In the genomic region with DNA sequence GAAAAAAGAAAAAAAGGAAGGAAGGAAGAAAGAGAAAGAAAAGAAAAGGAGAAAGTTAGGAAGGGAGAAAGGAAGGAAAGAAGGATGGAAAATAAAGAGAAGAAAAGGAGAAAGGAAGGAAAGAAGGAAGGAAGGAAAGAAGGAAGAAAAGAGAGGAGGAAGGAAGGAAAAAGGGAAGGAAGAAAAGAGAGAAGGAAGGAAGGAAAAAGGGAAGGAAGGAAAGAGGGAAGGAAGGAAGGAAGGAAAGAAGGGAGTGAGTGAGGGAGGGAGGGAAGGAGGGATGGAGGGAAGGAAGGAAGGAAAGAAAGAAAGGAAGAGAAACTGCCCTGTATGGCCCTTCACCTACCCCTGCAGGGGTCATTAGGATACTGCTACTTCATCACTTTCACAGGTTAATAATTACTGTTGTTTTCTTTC, we compare ENCODE assay signal across 3 cellular contexts.
TF ChIP-seq lines count a peak whose summit lies in the region.

No MANE protein-coding gene starts in this region.

TF ChIP-seq in HEK293, 187 proteins besides CTCF, POLR2A, EP300 and RAD21 (continued from another document):
- TF ChIP-seq, protein P1, sequence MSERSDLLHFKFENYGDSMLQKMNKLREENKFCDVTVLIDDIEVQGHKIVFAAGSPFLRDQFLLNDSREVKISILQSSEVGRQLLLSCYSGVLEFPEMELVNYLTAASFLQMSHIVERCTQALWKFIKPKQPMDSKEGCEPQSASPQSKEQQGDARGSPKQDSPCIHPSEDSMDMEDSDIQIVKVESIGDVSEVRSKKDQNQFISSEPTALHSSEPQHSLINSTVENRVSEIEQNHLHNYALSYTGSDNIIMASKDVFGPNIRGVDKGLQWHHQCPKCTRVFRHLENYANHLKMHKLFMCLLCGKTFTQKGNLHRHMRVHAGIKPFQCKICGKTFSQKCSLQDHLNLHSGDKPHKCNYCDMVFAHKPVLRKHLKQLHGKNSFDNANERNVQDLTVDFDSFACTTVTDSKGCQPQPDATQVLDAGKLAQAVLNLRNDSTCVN (tag by site-specific recombination; optimal IDR thresholded peaks at IDR 0.05), result no peak
- peak; percentile 99 for TF ChIP-seq ZNF366 (tag by site-specific recombination; conservative IDR thresholded peaks at IDR 0.05)

TF ChIP-seq in K562, 482 proteins besides CTCF, POLR2A, EP300 and RAD21 (continued from another document and continues in another):
- peak; percentile 23 for TF ChIP-seq ASH1L (IDR thresholded peaks at IDR 0.05; ENCODE audit: borderline replicate concordance, low read depth, partially characterized antibody)
- TF ChIP-seq TAF9B (IDR thresholded peaks at IDR 0.05; ENCODE audit: partially characterized antibody), result peak; percentile 16
- TF ChIP-seq HLTF (IDR thresholded peaks at IDR 0.05), result peak; percentile 45; the same call in 1 of the 2 replicates
- TF ChIP-seq, protein P2, sequence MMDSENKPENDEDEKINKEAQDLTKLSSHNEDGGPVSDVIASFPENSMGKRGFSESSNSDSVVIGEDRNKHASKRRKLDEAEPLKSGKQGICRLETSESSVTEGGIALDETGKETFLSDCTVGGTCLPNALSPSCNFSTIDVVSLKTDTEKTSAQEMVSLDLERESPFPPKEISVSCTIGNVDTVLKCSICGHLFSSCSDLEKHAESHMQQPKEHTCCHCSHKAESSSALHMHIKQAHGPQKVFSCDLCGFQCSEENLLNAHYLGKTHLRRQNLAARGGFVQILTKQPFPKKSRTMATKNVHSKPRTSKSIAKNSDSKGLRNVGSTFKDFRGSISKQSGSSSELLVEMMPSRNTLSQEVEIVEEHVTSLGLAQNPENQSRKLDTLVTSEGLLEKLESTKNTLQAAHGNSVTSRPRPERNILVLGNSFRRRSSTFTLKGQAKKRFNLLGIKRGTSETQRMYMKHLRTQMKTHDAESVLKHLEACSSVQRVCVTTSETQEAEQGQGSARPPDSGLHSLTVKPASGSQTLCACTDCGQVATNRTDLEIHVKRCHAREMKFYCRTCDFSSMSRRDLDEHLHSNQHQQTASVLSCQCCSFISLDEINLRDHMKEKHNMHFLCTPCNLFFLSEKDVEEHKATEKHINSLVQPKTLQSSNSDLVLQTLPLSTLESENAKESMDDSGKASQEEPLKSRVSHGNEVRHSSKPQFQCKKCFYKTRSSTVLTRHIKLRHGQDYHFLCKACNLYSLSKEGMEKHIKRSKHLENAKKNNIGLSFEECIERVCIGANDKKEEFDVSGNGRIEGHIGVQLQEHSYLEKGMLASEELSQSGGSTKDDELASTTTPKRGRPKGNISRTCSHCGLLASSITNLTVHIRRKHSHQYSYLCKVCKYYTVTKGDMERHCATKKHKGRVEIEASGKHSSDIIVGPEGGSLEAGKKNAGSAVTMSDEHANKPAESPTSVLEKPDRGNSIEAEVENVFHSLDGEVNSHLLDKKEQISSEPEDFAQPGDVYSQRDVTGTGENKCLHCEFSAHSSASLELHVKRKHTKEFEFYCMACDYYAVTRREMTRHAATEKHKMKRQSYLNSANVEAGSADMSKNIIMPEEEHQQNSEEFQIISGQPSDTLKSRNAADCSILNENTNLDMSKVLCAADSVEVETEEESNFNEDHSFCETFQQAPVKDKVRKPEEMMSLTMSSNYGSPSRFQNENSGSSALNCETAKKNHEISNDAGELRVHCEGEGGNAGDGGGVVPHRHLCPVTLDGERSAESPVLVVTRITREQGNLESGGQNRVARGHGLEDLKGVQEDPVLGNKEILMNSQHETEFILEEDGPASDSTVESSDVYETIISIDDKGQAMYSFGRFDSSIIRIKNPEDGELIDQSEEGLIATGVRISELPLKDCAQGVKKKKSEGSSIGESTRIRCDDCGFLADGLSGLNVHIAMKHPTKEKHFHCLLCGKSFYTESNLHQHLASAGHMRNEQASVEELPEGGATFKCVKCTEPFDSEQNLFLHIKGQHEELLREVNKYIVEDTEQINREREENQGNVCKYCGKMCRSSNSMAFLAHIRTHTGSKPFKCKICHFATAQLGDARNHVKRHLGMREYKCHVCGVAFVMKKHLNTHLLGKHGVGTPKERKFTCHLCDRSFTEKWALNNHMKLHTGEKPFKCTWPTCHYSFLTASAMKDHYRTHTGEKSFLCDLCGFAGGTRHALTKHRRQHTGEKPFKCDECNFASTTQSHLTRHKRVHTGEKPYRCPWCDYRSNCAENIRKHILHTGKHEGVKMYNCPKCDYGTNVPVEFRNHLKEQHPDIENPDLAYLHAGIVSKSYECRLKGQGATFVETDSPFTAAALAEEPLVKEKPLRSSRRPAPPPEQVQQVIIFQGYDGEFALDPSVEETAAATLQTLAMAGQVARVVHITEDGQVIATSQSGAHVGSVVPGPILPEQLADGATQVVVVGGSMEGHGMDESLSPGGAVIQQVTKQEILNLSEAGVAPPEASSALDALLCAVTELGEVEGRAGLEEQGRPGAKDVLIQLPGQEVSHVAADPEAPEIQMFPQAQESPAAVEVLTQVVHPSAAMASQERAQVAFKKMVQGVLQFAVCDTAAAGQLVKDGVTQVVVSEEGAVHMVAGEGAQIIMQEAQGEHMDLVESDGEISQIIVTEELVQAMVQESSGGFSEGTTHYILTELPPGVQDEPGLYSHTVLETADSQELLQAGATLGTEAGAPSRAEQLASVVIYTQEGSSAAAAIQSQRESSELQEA (IDR thresholded peaks at IDR 0.05; ENCODE audit: low read depth), result 0 out of 2 replicates have a peak, but pooled peaks have one; percentile 37
- peak; percentile 75 for TF ChIP-seq PCBP2 (IDR thresholded peaks at IDR 0.05; ENCODE audit: low read depth, low read length, poor library complexity, severe bottlenecking)
- TF ChIP-seq THRAP3 (IDR thresholded peaks at IDR 0.05; ENCODE audit: borderline replicate concordance), result 0 out of 2 replicates have a peak, but pooled peaks have one; percentile 52
- TF ChIP-seq MTA1 (IDR thresholded peaks at IDR 0.05; ENCODE audit: borderline replicate concordance), result peak; percentile 77
- 0 out of 2 replicates have a peak, but pooled peaks have one; percentile 14 for TF ChIP-seq NCOR1 (IDR thresholded peaks at IDR 0.05)
- TF ChIP-seq ELF4 (CRISPR knock-in tag; IDR thresholded peaks at IDR 0.05), result peak; percentile 53; the same call in 1 of the 2 replicates
- no peak for TF ChIP-seq HIVEP1 (CRISPR knock-in tag; IDR thresholded peaks at IDR 0.05)
- TF ChIP-seq, protein P3, sequence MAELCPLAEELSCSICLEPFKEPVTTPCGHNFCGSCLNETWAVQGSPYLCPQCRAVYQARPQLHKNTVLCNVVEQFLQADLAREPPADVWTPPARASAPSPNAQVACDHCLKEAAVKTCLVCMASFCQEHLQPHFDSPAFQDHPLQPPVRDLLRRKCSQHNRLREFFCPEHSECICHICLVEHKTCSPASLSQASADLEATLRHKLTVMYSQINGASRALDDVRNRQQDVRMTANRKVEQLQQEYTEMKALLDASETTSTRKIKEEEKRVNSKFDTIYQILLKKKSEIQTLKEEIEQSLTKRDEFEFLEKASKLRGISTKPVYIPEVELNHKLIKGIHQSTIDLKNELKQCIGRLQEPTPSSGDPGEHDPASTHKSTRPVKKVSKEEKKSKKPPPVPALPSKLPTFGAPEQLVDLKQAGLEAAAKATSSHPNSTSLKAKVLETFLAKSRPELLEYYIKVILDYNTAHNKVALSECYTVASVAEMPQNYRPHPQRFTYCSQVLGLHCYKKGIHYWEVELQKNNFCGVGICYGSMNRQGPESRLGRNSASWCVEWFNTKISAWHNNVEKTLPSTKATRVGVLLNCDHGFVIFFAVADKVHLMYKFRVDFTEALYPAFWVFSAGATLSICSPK (IDR thresholded peaks at IDR 0.05; ENCODE audit: borderline replicate concordance), result 0 out of 2 replicates have a peak, but pooled peaks have one; percentile 78
- no peak for TF ChIP-seq SRSF9 (IDR thresholded peaks at IDR 0.05; ENCODE audit: borderline replicate concordance, low read depth, low read length)
- TF ChIP-seq MCM3 (IDR thresholded peaks at IDR 0.05), result peak; percentile 11; the same call in 1 of the 2 replicates
- no peak for TF ChIP-seq KLF1 (tag; IDR thresholded peaks at IDR 0.05)
- peak; percentile 64 for TF ChIP-seq U2AF1 (optimal IDR thresholded peaks at IDR 0.05; ENCODE audit: low read depth, low read length)

TF ChIP-seq in HepG2, 621 proteins besides CTCF, POLR2A, EP300 and RAD21 (continued from another document and continues in another):
- TF ChIP-seq IKZF1 (IDR thresholded peaks at IDR 0.05) (0 out of 2 replicates have a peak, but pooled peaks have one; percentile 11), MXD4 (CRISPR knock-in tag; IDR thresholded peaks at IDR 0.05) (no peak), MBD4 (IDR thresholded peaks at IDR 0.05; ENCODE audit: borderline replicate concordance, low read length) (no peak), ZNF850 (CRISPR knock-in tag; conservative IDR thresholded peaks at IDR 0.05) (no peak), ZNF30 (CRISPR knock-in tag; IDR thresholded peaks at IDR 0.05) (no peak), THYN1 (CRISPR knock-in tag; IDR thresholded peaks at IDR 0.05; ENCODE audit: borderline replicate concordance, low read depth) (no peak), ZNF20 (CRISPR knock-in tag; IDR thresholded peaks at IDR 0.05) (no peak), HDAC2 (CRISPR knock-in tag; IDR thresholded peaks at IDR 0.05) (no peak), ZNF451 (CRISPR knock-in tag; IDR thresholded peaks at IDR 0.05) (no peak), FOXK2 (IDR thresholded peaks at IDR 0.05) (no peak), PCBP2 (optimal IDR thresholded peaks at IDR 0.05; ENCODE audit: low read depth, low read length, poor library complexity, severe bottlenecking) (peak; percentile 69), U2AF2 (IDR thresholded peaks at IDR 0.05; ENCODE audit: low read depth, low read length) (no peak), ZNF614 (CRISPR knock-in tag; IDR thresholded peaks at IDR 0.05; ENCODE audit: borderline replicate concordance) (no peak), SIN3B (IDR thresholded peaks at IDR 0.05; ENCODE audit: low read length) (no peak), CCAR2 (optimal IDR thresholded peaks at IDR 0.05; ENCODE audit: low read depth, low read length) (no peak), TEAD2 (CRISPR knock-in tag; IDR thresholded peaks at IDR 0.05) (no peak), ZNF343 (CRISPR knock-in tag; IDR thresholded peaks at IDR 0.05) (no peak), SRSF9 (IDR thresholded peaks at IDR 0.05; ENCODE audit: borderline replicate concordance, insufficient read depth, low read depth, low read length, poor library complexity, severe bottlenecking) (peak; percentile 13), SOX5 (CRISPR knock-in tag; IDR thresholded peaks at IDR 0.05; ENCODE audit: borderline replicate concordance) (no peak), ZSCAN21 (CRISPR knock-in tag; IDR thresholded peaks at IDR 0.05; ENCODE audit: borderline replicate concordance) (no peak), ZNF251 (CRISPR knock-in tag; IDR thresholded peaks at IDR 0.05) (no peak), ZNF569 (CRISPR knock-in tag; IDR thresholded peaks at IDR 0.05; ENCODE audit: borderline replicate concordance) (no peak), SP1 (IDR thresholded peaks at IDR 0.05) (0 out of 2 replicates have a peak, but pooled peaks have one; percentile 4), SP1 (CRISPR knock-in tag; IDR thresholded peaks at IDR 0.05) (no peak)
- TF ChIP-seq, protein P4, sequence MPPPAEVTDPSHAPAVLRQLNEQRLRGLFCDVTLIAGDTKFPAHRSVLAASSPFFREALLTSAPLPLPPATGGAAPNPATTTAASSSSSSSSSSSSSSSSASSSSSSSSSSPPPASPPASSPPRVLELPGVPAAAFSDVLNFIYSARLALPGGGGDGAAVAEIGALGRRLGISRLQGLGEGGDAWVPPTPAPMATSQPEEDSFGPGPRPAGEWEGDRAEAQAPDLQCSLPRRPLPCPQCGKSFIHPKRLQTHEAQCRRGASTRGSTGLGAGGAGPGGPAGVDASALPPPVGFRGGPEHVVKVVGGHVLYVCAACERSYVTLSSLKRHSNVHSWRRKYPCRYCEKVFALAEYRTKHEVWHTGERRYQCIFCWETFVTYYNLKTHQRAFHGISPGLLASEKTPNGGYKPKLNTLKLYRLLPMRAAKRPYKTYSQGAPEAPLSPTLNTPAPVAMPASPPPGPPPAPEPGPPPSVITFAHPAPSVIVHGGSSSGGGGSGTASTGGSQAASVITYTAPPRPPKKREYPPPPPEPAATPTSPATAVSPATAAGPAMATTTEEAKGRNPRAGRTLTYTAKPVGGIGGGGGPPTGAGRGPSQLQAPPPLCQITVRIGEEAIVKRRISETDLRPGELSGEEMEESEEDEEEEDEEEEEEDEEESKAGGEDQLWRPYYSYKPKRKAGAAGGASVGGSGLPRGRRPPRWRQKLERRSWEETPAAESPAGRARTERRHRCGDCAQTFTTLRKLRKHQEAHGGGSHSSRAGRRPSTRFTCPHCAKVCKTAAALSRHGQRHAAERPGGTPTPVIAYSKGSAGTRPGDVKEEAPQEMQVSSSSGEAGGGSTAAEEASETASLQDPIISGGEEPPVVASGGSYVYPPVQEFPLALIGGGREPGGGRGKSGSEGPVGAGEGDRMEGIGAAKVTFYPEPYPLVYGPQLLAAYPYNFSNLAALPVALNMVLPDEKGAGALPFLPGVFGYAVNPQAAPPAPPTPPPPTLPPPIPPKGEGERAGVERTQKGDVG (CRISPR knock-in tag; IDR thresholded peaks at IDR 0.05; ENCODE audit: borderline replicate concordance), result no peak
- TF ChIP-seq, protein P5, sequence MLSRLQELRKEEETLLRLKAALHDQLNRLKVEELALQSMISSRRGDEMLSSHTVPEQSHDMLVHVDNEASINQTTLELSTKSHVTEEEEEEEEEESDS (CRISPR knock-in tag; IDR thresholded peaks at IDR 0.05; ENCODE audit: borderline replicate concordance), result no peak
- TF ChIP-seq, protein P6, sequence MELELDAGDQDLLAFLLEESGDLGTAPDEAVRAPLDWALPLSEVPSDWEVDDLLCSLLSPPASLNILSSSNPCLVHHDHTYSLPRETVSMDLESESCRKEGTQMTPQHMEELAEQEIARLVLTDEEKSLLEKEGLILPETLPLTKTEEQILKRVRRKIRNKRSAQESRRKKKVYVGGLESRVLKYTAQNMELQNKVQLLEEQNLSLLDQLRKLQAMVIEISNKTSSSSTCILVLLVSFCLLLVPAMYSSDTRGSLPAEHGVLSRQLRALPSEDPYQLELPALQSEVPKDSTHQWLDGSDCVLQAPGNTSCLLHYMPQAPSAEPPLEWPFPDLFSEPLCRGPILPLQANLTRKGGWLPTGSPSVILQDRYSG (CRISPR knock-in tag; IDR thresholded peaks at IDR 0.05), result no peak
- TF ChIP-seq, protein P7, sequence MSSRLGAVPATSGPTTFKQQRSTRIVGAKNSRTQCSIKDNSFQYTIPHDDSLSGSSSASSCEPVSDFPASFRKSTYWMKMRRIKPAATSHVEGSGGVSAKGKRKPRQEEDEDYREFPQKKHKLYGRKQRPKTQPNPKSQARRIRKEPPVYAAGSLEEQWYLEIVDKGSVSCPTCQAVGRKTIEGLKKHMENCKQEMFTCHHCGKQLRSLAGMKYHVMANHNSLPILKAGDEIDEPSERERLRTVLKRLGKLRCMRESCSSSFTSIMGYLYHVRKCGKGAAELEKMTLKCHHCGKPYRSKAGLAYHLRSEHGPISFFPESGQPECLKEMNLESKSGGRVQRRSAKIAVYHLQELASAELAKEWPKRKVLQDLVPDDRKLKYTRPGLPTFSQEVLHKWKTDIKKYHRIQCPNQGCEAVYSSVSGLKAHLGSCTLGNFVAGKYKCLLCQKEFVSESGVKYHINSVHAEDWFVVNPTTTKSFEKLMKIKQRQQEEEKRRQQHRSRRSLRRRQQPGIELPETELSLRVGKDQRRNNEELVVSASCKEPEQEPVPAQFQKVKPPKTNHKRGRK (CRISPR knock-in tag; IDR thresholded peaks at IDR 0.05), result 0 out of 2 replicates have a peak, but pooled peaks have one; percentile 81
- TF ChIP-seq, protein P8, sequence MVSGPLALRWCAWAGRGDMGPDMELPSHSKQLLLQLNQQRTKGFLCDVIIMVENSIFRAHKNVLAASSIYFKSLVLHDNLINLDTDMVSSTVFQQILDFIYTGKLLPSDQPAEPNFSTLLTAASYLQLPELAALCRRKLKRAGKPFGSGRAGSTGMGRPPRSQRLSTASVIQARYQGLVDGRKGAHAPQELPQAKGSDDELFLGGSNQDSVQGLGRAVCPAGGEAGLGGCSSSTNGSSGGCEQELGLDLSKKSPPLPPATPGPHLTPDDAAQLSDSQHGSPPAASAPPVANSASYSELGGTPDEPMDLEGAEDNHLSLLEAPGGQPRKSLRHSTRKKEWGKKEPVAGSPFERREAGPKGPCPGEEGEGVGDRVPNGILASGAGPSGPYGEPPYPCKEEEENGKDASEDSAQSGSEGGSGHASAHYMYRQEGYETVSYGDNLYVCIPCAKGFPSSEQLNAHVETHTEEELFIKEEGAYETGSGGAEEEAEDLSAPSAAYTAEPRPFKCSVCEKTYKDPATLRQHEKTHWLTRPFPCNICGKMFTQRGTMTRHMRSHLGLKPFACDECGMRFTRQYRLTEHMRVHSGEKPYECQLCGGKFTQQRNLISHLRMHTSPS (CRISPR knock-in tag; IDR thresholded peaks at IDR 0.05; ENCODE audit: low read depth), result no peak
